In genomic region chr5:172096184-172096941, GRCh38 we compare ENCODE assay signal across 24 cellular contexts.
DNase-seq lines count a peak whose midpoint lies in the region; ATAC-seq and TF ChIP-seq lines count a peak whose summit lies in the region.
"Had no signal": no experiment of that assay in that cellular context is flagged by ENCODE, and none has a peak within 500 bp of the region (broad histone marks: within the 10 kb centered on the region; RNA-seq: fewer than 3 reads in every experiment).

No MANE protein-coding gene starts in this region.

- WGBS in mesendoderm (ENCODE audit: extremely low coverage, insufficient coverage, low lambda C conversion rate), result no CpG with 5 or more reads among the region's 21 CpGs

- H3K4me1 ChIP-seq in mesendoderm (ENCODE audit: control insufficient read depth, low read depth, low read length), result no peaks in the 10 kb centered on the region

- H3K4me2 ChIP-seq in mesendoderm (ENCODE audit: low read length), result no peak overlapping the region

- H2BK120ac ChIP-seq in mesendoderm (ENCODE audit: low read depth, low read length), result no peak overlapping the region

- no peak overlapping the region for H3K27ac ChIP-seq in mesendoderm (ENCODE audit: low read depth, low read length)
- H3K27ac ChIP-seq: cardiac muscle cell, heart right ventricle had no signal

- H3K56ac ChIP-seq in mesendoderm (ENCODE audit: low read length), result no peak overlapping the region

- H3K36me3 Mint-ChIP-seq in CD14-positive monocyte, result peaks cover 82 to 96% of the 10 kb centered on the region in 2 donors
- H3K36me3 Mint-ChIP-seq in nephron (ENCODE audit: low read depth), result no peaks in the 10 kb centered on the region
- H3K36me3 Mint-ChIP-seq: mesothelial cell of epicardium had no signal

- H3K4me3 Mint-ChIP-seq in CD14-positive monocyte, result no peak overlapping the region
- H3K4me3 Mint-ChIP-seq in nephron, result no peak overlapping the region
- H3K4me3 Mint-ChIP-seq: activated CD8-positive, alpha-beta memory T cell treated with anti-CD3 and anti-CD28 coated beads, Interleukin-2, amount 10 ng/mL, durations not matched to agents 7 days and 5 days; CD8-positive, alpha-beta memory T cell; mesothelial cell of epicardium; naive thymus-derived CD8-positive, alpha-beta T cell had no signal

- H3K79me1 ChIP-seq in mesendoderm (ENCODE audit: low read length), result no peaks in the 10 kb centered on the region

- ATAC-seq in GM18520 (IDR thresholded peaks at IDR 0.05; ENCODE audit: unreplicated experiment), result no peak
- ATAC-seq: activated CD4-positive, CD25-positive, alpha-beta regulatory T cell treated with anti-CD3 and anti-CD28 coated beads, Interleukin-2, amount 50 U/mL, for 24 hours; activated CD8-positive, alpha-beta memory T cell treated with anti-CD3 and anti-CD28 coated beads, Interleukin-2, amount 10 ng/mL, durations not matched to agents 7 days and 5 days; left lobe of liver; naive thymus-derived CD8-positive, alpha-beta T cell had no signal

- intact Hi-C loops in CD14-positive monocyte (cut with micrococcal nuclease), result loop anchor here in 1 of 2 donors (5.0 kb wide), 1 partner anchor 34 kb away; no protein-coding TSS in a partner anchor

- TF ChIP-seq CTCF in CD14-positive monocyte (IDR thresholded peaks at IDR 0.05), result no peak
- TF ChIP-seq CTCF in nephron (IDR thresholded peaks at IDR 0.05; ENCODE audit: unreplicated experiment in 3 of 3), result no peak

- H3K36me3 ChIP-seq in mesendoderm (ENCODE audit: control insufficient read depth, insufficient read depth, low read length), result no peaks in the 10 kb centered on the region
- H3K36me3 ChIP-seq: cardiac muscle cell had no signal

- no peaks in the 10 kb centered on the region for H3K4me1 Mint-ChIP-seq in CD14-positive monocyte
- peaks cover 22% of the 10 kb centered on the region for H3K4me1 Mint-ChIP-seq in nephron

- no peak overlapping the region for H2BK15ac ChIP-seq in mesendoderm (replicated peaks; ENCODE audit: low read depth)

- H3K27ac Mint-ChIP-seq in CD14-positive monocyte, result peak overlapping the region in 3 of 7 donors; percentile 20 to 60 (median 27)
- peak overlapping the region; percentile 57 to 78 (median 66) for H3K27ac Mint-ChIP-seq in nephron
- H3K27ac Mint-ChIP-seq: activated CD8-positive, alpha-beta memory T cell treated with anti-CD3 and anti-CD28 coated beads, Interleukin-2, amount 10 ng/mL, durations not matched to agents 7 days and 5 days; progenitor cell of endocrine pancreas had no signal

- H3K4ac ChIP-seq in mesendoderm (ENCODE audit: low read depth, low read length), result no peak overlapping the region

- H4K8ac ChIP-seq in mesendoderm (ENCODE audit: low read depth, low read length), result no peak overlapping the region

- no peak overlapping the region for H3K9ac ChIP-seq in mesendoderm (ENCODE audit: low read length)

- H3K27me3 Mint-ChIP-seq in CD14-positive monocyte (ENCODE audit: low read depth in 3 of 3), result no peaks in the 10 kb centered on the region
- H3K27me3 Mint-ChIP-seq in nephron (ENCODE audit: low read depth), result peaks cover 7% of the 10 kb centered on the region
- H3K27me3 Mint-ChIP-seq: activated CD8-positive, alpha-beta memory T cell treated with anti-CD3 and anti-CD28 coated beads, Interleukin-2, amount 10 ng/mL, durations not matched to agents 7 days and 5 days; CD8-positive, alpha-beta memory T cell; naive thymus-derived CD8-positive, alpha-beta T cell; progenitor cell of endocrine pancreas had no signal

- H3K23ac ChIP-seq in mesendoderm (ENCODE audit: low read length), result no peak overlapping the region

- no peak overlapping the region for H2AK5ac ChIP-seq in mesendoderm (ENCODE audit: low read length)

- H3K27me3 ChIP-seq in mesendoderm (ENCODE audit: insufficient read depth, low read length, poor library complexity), result no peaks in the 10 kb centered on the region
- H3K27me3 ChIP-seq: cardiac muscle cell, dorsolateral prefrontal cortex, heart right ventricle, testis had no signal

- H3K9me3 Mint-ChIP-seq in CD14-positive monocyte, result peaks cover 0 to 2% (median 0%) of the 10 kb centered on the region in 7 donors
- no peaks in the 10 kb centered on the region for H3K9me3 Mint-ChIP-seq in nephron
- H3K9me3 Mint-ChIP-seq: CD8-positive, alpha-beta memory T cell; mesothelial cell of epicardium; naive thymus-derived CD8-positive, alpha-beta T cell had no signal

- no peak overlapping the region for H4K5ac ChIP-seq in mesendoderm (ENCODE audit: low read length)

- peak; percentile 33 for DNase-seq in CD14-positive monocyte (ENCODE audit: low spot score)
- peak; percentile 22 for DNase-seq in D341Med (ENCODE audit: low spot score)
- DNase-seq in astrocyte of the hippocampus (ENCODE audit: low read depth, low spot score), result peak; percentile 39
- DNase-seq in stimulated activated CD4-positive, alpha-beta T cell treated with anti-CD3 and anti-CD28 coated beads, Interleukin-4, amount 100 ng/mL, for 1 hour, result no peak
- DNase-seq in mesendoderm, result no peak
- DNase-seq: activated CD8-positive, alpha-beta memory T cell treated with anti-CD3 and anti-CD28 coated beads, Interleukin-2, amount 10 ng/mL, durations not matched to agents 7 days and 5 days; CD8-positive, alpha-beta memory T cell; GF-D8; heart right ventricle; Kasumi-1; naive thymus-derived CD8-positive, alpha-beta T cell; NCI-H1048; NCI-H1930; NCI-H2227 treated with DMSO at 0.1 percent for 48 hours; Right ventricle myocardium superior had no signal

- H3K4me3 ChIP-seq in mesendoderm (ENCODE audit: low read length), result no peak overlapping the region
- H3K4me3 ChIP-seq: cardiac muscle cell, dorsolateral prefrontal cortex, heart right ventricle, testis had no signal

- H3K79me2 ChIP-seq in mesendoderm (ENCODE audit: control insufficient read depth, insufficient read depth, low read length), result no peaks in the 10 kb centered on the region

- no peak overlapping the region for H2BK5ac ChIP-seq in mesendoderm (ENCODE audit: low read length)

- no peak overlapping the region for H3K18ac ChIP-seq in mesendoderm (ENCODE audit: low read length)

Comparison
In these comparisons a context has a peak if more than half of its experiments do, and no peak if none do; other contexts are left out.
1. DNase-seq: peak in CD14-positive monocyte (single experiment), D341Med (single experiment) and astrocyte of the hippocampus (single experiment); none in stimulated activated CD4-positive, alpha-beta T cell treated with anti-CD3 and anti-CD28 coated beads, Interleukin-4, amount 100 ng/mL, for 1 hour (single experiment) and mesendoderm (single experiment).